In the genomic region with DNA sequence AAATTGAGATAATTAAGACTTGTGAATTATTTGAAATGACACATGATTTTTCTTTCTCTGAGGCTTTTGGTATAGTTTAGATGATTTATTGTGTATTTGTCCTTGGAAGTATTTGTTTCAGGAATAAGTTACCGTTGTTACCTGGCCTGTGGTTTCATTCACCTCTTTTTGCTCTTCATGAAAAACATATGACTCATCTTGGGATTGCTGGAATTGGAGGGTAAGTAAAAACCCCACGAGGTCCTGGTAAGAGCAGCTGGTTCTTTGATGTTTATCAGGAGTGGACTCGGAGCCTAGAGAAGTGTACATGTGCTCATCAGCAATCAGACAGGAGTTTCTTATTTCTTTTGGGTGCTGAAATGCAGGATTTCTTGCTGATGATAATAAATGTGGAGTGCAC, we compare ENCODE assay signal across 27 cellular contexts.
"Had no signal": no experiment of that assay in that cellular context is flagged by ENCODE, and none has a peak within 500 bp of the region (broad histone marks: within the 10 kb centered on the region; RNA-seq: fewer than 3 reads in every experiment).

No MANE protein-coding gene starts in this region.

- H3K4me1 Mint-ChIP-seq: activated B cell treated with CpG ODN at 0.5 μM for 24 hours; naive B cell; stimulated activated naive B cell treated with anti-CD40 and anti-IgM and Interleukin-4, amounts not matched to agents 10 μg/mL and 1 μg/mL and 100 μg/mL, for 72 hours had no signal

- H3K27ac ChIP-seq: heart right ventricle, left lung, ovary, stomach, thyroid gland, upper lobe of left lung, vagina had no signal

- H3K27ac Mint-ChIP-seq: activated B cell treated with CpG ODN at 0.5 μM for 24 hours; activated CD8-positive, alpha-beta T cell treated with anti-CD3 and anti-CD28 coated beads, Interleukin-2, amount 10 ng/mL, durations not matched to agents 7 days and 5 days; activated naive CD8-positive, alpha-beta T cell; naive B cell; progenitor cell of endocrine pancreas; stimulated activated naive B cell treated with anti-CD40 and anti-IgM and Interleukin-4, amounts not matched to agents 10 μg/mL and 1 μg/mL and 100 μg/mL, for 72 hours; T-helper 2 cell treated with Interferon-gamma antibody and Interleukin-4, amounts not matched to agents 5 μg/mL and 100 μg/mL, for 36 hours had no signal

- H3K4me3 Mint-ChIP-seq: activated B cell treated with CpG ODN at 0.5 μM for 24 hours; activated CD8-positive, alpha-beta T cell treated with anti-CD3 and anti-CD28 coated beads, Interleukin-2, amount 10 ng/mL, durations not matched to agents 7 days and 5 days; activated naive CD8-positive, alpha-beta T cell; brain; naive B cell; stimulated activated naive B cell treated with anti-CD40 and anti-IgM and Interleukin-4, amounts not matched to agents 10 μg/mL and 1 μg/mL and 100 μg/mL, for 72 hours; T-helper 2 cell treated with Interferon-gamma antibody and Interleukin-4, amounts not matched to agents 5 μg/mL and 100 μg/mL, for 36 hours had no signal

- H3K4me1 ChIP-seq: heart right ventricle, left lung, stomach, thyroid gland, upper lobe of left lung had no signal

- H3K9me3 ChIP-seq: heart right ventricle, left lung, ovary, stomach, thyroid gland, upper lobe of left lung, vagina had no signal

- H3K9me3 Mint-ChIP-seq: activated B cell treated with CpG ODN at 0.5 μM for 24 hours; naive B cell; stimulated activated naive B cell treated with anti-CD40 and anti-IgM and Interleukin-4, amounts not matched to agents 10 μg/mL and 1 μg/mL and 100 μg/mL, for 72 hours; T-helper 2 cell treated with Interferon-gamma antibody and Interleukin-4, amounts not matched to agents 5 μg/mL and 100 μg/mL, for 36 hours had no signal

- DNase-seq: activated B cell treated with CpG ODN at 0.5 μM for 24 hours; activated CD8-positive, alpha-beta T cell treated with anti-CD3 and anti-CD28 coated beads, Interleukin-2, amount 10 ng/mL, durations not matched to agents 7 days and 5 days; activated effector memory CD4-positive, alpha-beta T cell treated with Interleukin-2 at 50 U/mL for 16 hours; activated naive CD4-positive, alpha-beta T cell treated with Interleukin-2 at 50 U/mL for 16 hours; activated T-cell treated with anti-CD3 and anti-CD28 coated beads for 4 hours; aorta; caudate nucleus; foreskin fibroblast; heart right ventricle; kidney glomerular epithelial cell; left lung; naive B cell; ovary; retina; small intestine; stimulated activated naive B cell treated with anti-CD40 and anti-IgM and Interleukin-4, amounts not matched to agents 10 μg/mL and 1 μg/mL and 100 μg/mL, for 72 hours; stomach; thyroid gland; upper lobe of left lung had no signal

- ATAC-seq: activated CD8-positive, alpha-beta T cell treated with anti-CD3 and anti-CD28 coated beads, Interleukin-2, amount 10 ng/mL, durations not matched to agents 7 days and 5 days; esophagus mucosa; heart right ventricle; left lung; sciatic nerve; stimulated activated naive B cell treated with anti-CD40 and anti-IgM and Interleukin-4, amounts not matched to agents 10 μg/mL and 1 μg/mL and 100 μg/mL, for 72 hours had no signal

- H3K27me3 ChIP-seq: heart right ventricle, left lung, ovary, stomach, thyroid gland, upper lobe of left lung, vagina had no signal

- H3K36me3 ChIP-seq: heart right ventricle, left lung, ovary, stomach, thyroid gland, upper lobe of left lung, vagina had no signal

- H3K36me3 Mint-ChIP-seq: activated naive CD8-positive, alpha-beta T cell; brain; naive B cell; stimulated activated naive B cell treated with anti-CD40 and anti-IgM and Interleukin-4, amounts not matched to agents 10 μg/mL and 1 μg/mL and 100 μg/mL, for 72 hours had no signal

- H3K4me3 ChIP-seq: heart right ventricle, left lung, lung, ovary, stomach, thyroid gland, upper lobe of left lung, vagina had no signal

- H3K27me3 Mint-ChIP-seq: activated B cell treated with CpG ODN at 0.5 μM for 24 hours, progenitor cell of endocrine pancreas had no signal
